Comparison of ENCODE assay signal across 11 cellular contexts in genomic region chr9:37820142-37820541, GRCh38.
"Had no signal": no experiment of that assay in that cellular context is flagged by ENCODE, and none has a peak within 500 bp of the region (broad histone marks: within the 10 kb centered on the region; RNA-seq: fewer than 3 reads in every experiment).

No MANE protein-coding gene starts in this region.

- H3K27me3 ChIP-seq: breast epithelium, dorsolateral prefrontal cortex, neutrophil had no signal

- ATAC-seq: activated CD4-positive, alpha-beta T cell treated with anti-CD3 and anti-CD28 coated beads for 36 hours; activated CD8-positive, alpha-beta T cell treated with anti-CD3 and anti-CD28 coated beads for 36 hours; left cardiac atrium; naive thymus-derived CD8-positive, alpha-beta T cell had no signal

- H3K27me3 Mint-ChIP-seq: activated CD4-positive, alpha-beta T cell treated with anti-CD3 and anti-CD28 coated beads for 36 hours; activated CD8-positive, alpha-beta T cell treated with anti-CD3 and anti-CD28 coated beads for 36 hours; activated naive CD8-positive, alpha-beta T cell treated with anti-CD3 and anti-CD28 coated beads, Interleukin-2, amount 10 ng/mL, durations not matched to agents 7 days and 5 days; naive thymus-derived CD8-positive, alpha-beta T cell had no signal

- H3K9me3 Mint-ChIP-seq: activated CD8-positive, alpha-beta T cell treated with anti-CD3 and anti-CD28 coated beads for 36 hours; activated naive CD8-positive, alpha-beta T cell treated with anti-CD3 and anti-CD28 coated beads, Interleukin-2, amount 10 ng/mL, durations not matched to agents 7 days and 5 days; naive thymus-derived CD8-positive, alpha-beta T cell had no signal

- H3K4me3 Mint-ChIP-seq: activated CD4-positive, alpha-beta T cell treated with anti-CD3 and anti-CD28 coated beads for 36 hours; activated CD8-positive, alpha-beta T cell treated with anti-CD3 and anti-CD28 coated beads for 36 hours; activated naive CD8-positive, alpha-beta T cell treated with anti-CD3 and anti-CD28 coated beads, Interleukin-2, amount 10 ng/mL, durations not matched to agents 7 days and 5 days; naive thymus-derived CD8-positive, alpha-beta T cell had no signal

- H3K4me3 ChIP-seq: breast epithelium, dorsolateral prefrontal cortex had no signal

- H3K9me3 ChIP-seq: breast epithelium, neutrophil had no signal

- H3K27ac Mint-ChIP-seq: activated CD4-positive, alpha-beta T cell treated with anti-CD3 and anti-CD28 coated beads for 36 hours; activated CD8-positive, alpha-beta T cell treated with anti-CD3 and anti-CD28 coated beads for 36 hours; activated naive CD8-positive, alpha-beta T cell treated with anti-CD3 and anti-CD28 coated beads, Interleukin-2, amount 10 ng/mL, durations not matched to agents 7 days and 5 days; naive thymus-derived CD8-positive, alpha-beta T cell had no signal

- H3K36me3 ChIP-seq: breast epithelium had no signal

- H3K27ac ChIP-seq: breast epithelium, dorsolateral prefrontal cortex had no signal

- H3K4me1 ChIP-seq: breast epithelium had no signal

- DNase-seq: activated CD4-positive, alpha-beta T cell treated with anti-CD3 and anti-CD28 coated beads for 36 hours; activated CD8-positive, alpha-beta memory T cell treated with anti-CD3 and anti-CD28 coated beads, Interleukin-2, amount 50 U/mL, for 4 hours; activated CD8-positive, alpha-beta T cell treated with anti-CD3 and anti-CD28 coated beads for 36 hours; activated naive CD8-positive, alpha-beta T cell treated with anti-CD3 and anti-CD28 coated beads, Interleukin-2, amount 10 ng/mL, durations not matched to agents 7 days and 5 days; aorta; dorsolateral prefrontal cortex; hypothalamus; left cardiac atrium; naive thymus-derived CD8-positive, alpha-beta T cell had no signal

- H3K4me1 Mint-ChIP-seq: activated CD4-positive, alpha-beta T cell treated with anti-CD3 and anti-CD28 coated beads for 36 hours; activated naive CD8-positive, alpha-beta T cell treated with anti-CD3 and anti-CD28 coated beads, Interleukin-2, amount 10 ng/mL, durations not matched to agents 7 days and 5 days had no signal
